ENCODE assay signal across 24 cellular contexts in the genomic region with DNA sequence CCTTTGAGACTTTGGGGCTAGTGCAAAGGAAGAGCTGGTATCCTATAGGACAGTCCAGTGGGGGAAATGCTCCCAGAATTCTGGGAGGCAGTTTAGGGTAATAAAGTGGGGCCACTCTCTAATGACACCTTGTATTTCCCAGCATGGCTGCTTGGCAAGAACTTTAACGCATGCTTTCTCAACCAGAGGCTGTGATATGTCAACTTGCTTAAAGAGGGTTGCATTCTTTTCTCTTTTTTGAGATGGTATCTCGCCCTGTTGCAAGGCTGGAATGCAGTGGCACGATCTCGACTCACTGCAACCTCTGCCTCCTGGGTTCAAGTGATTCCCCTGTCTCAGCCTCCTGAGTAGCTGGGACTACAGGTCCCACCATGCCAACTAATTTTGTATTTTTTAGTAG.
"Had no signal": no experiment of that assay in that cellular context is flagged by ENCODE, and none has a peak within 500 bp of the region (broad histone marks: within the 10 kb centered on the region; RNA-seq: fewer than 3 reads in every experiment).

No MANE protein-coding gene starts in this region.

- ATAC-seq: heart right ventricle; left colon; left lung; lower lobe of right lung; natural killer cell; sciatic nerve; stimulated activated effector memory CD8-positive, alpha-beta T cell treated with anti-CD3 and anti-CD28 coated beads, Interleukin-12 subunit alpha, Interleukin-12 subunit beta, amount 100 ng/mL, for 72 hours; stimulated activated naive CD8-positive, alpha-beta T cell treated with anti-CD3 and anti-CD28 coated beads, Interleukin-15, amount 100 ng/mL, for 72 hours had no signal

- H3K27me3 ChIP-seq: heart right ventricle, hepatocyte, left lung, ovary, right atrium auricular region, spleen, tibial nerve, upper lobe of left lung had no signal

- H3K9me3 ChIP-seq: left lung, lower lobe of right lung, ovary, right atrium auricular region, tibial nerve, upper lobe of left lung had no signal

- FAIRE-seq: keratinocyte had no signal

- H3K4me1 Mint-ChIP-seq: mesothelial cell of epicardium; natural killer cell; stimulated activated effector memory CD8-positive, alpha-beta T cell treated with anti-CD3 and anti-CD28 coated beads, Interleukin-12 subunit alpha, Interleukin-12 subunit beta, amount 100 ng/mL, for 72 hours; stimulated activated naive CD8-positive, alpha-beta T cell treated with anti-CD3 and anti-CD28 coated beads, Interleukin-15, amount 100 ng/mL, for 72 hours had no signal

- H3K27ac Mint-ChIP-seq: mesothelial cell of epicardium; natural killer cell; progenitor cell of endocrine pancreas; stimulated activated effector memory CD8-positive, alpha-beta T cell treated with anti-CD3 and anti-CD28 coated beads, Interleukin-12 subunit alpha, Interleukin-12 subunit beta, amount 100 ng/mL, for 72 hours had no signal

- H3K4me3 ChIP-seq: heart right ventricle, hepatocyte, left lung, lower lobe of right lung, ovary, right atrium auricular region, skin epidermis, spleen, tibial nerve, upper lobe of left lung had no signal

- H3K27ac ChIP-seq: heart right ventricle, hepatocyte, left lung, lower lobe of right lung, ovary, right atrium auricular region, skin epidermis, spleen, tibial nerve, upper lobe of left lung had no signal

- DNase-seq: heart right ventricle; left colon; left lung; lower lobe of right lung; mammary epithelial cell; mesenchymal stem cell; naive B cell; natural killer cell; ovary; spleen; stimulated activated CD4-positive, alpha-beta T cell treated with anti-CD3 and anti-CD28 coated beads, Interleukin-4, amount 100 ng/mL, for 24 hours; stimulated activated naive CD4-positive, alpha-beta T cell treated with Interleukin-2 at 50 U/mL for 16 hours; stimulated activated naive CD8-positive, alpha-beta T cell treated with anti-CD3 and anti-CD28 coated beads, Interleukin-15, amount 100 ng/mL, for 72 hours; substantia nigra; upper lobe of left lung had no signal

- H3K4me1 ChIP-seq: heart right ventricle, left lung, lower lobe of right lung, right atrium auricular region, spleen, tibial nerve, upper lobe of left lung had no signal

- H3K4me3 Mint-ChIP-seq: mesothelial cell of epicardium; naive B cell; natural killer cell; stimulated activated effector memory CD8-positive, alpha-beta T cell treated with anti-CD3 and anti-CD28 coated beads, Interleukin-12 subunit alpha, Interleukin-12 subunit beta, amount 100 ng/mL, for 72 hours; stimulated activated naive CD8-positive, alpha-beta T cell treated with anti-CD3 and anti-CD28 coated beads, Interleukin-15, amount 100 ng/mL, for 72 hours had no signal

- H3K36me3 ChIP-seq: ovary had no signal

- H3K9me3 Mint-ChIP-seq: natural killer cell; stimulated activated effector memory CD8-positive, alpha-beta T cell treated with anti-CD3 and anti-CD28 coated beads, Interleukin-12 subunit alpha, Interleukin-12 subunit beta, amount 100 ng/mL, for 72 hours; stimulated activated naive CD8-positive, alpha-beta T cell treated with anti-CD3 and anti-CD28 coated beads, Interleukin-15, amount 100 ng/mL, for 72 hours had no signal

- H3K27me3 Mint-ChIP-seq: naive B cell; progenitor cell of endocrine pancreas; stimulated activated naive CD8-positive, alpha-beta T cell treated with anti-CD3 and anti-CD28 coated beads, Interleukin-15, amount 100 ng/mL, for 72 hours had no signal
